Comparison of ENCODE assay signal across 27 cellular contexts in genomic region chr14:102229739-102230092, GRCh38.
"Had no signal": no experiment of that assay in that cellular context is flagged by ENCODE, and none has a peak within 500 bp of the region (broad histone marks: within the 10 kb centered on the region; RNA-seq: fewer than 3 reads in every experiment).

No MANE protein-coding gene starts in this region.

- H3K4me3 Mint-ChIP-seq: dendritic cell treated with granulocyte-macrophage colony-stimulating factor and Interleukin-4, amounts not matched to agents 40 ng/mL and 50 ng/mL, for 4 days; immature natural killer cell; mesothelial cell of epicardium had no signal

- ATAC-seq: esophagus mucosa, gastrocnemius medialis, heart left ventricle, left colon, left lobe of liver, lower lobe of right lung, mucosa of descending colon had no signal

- H3K4me2 ChIP-seq: hepatocyte had no signal

- H3K27me3 ChIP-seq: colonic mucosa, esophagus squamous epithelium, gastrocnemius medialis, heart left ventricle, hepatocyte had no signal

- H3K4me3 ChIP-seq: colonic mucosa, esophagus squamous epithelium, gastrocnemius medialis, heart left ventricle, hepatocyte, left ventricle myocardium inferior, lower lobe of right lung, mucosa of descending colon had no signal

- H3K27ac ChIP-seq: colonic mucosa, epithelial cell of prostate, esophagus squamous epithelium, gastrocnemius medialis, heart left ventricle, hepatocyte, left ventricle myocardium inferior, lower lobe of right lung had no signal

- FAIRE-seq: endometrium, kidney had no signal

- H3K9me3 ChIP-seq: colonic mucosa, esophagus squamous epithelium, gastrocnemius medialis, heart left ventricle, left ventricle myocardium inferior, lower lobe of right lung, mucosa of descending colon had no signal

- H2AFZ ChIP-seq: hepatocyte had no signal

- H3K36me3 ChIP-seq: colonic mucosa, gastrocnemius medialis had no signal

- H3K27ac Mint-ChIP-seq: dendritic cell treated with granulocyte-macrophage colony-stimulating factor and Interleukin-4, amounts not matched to agents 40 ng/mL and 50 ng/mL, for 4 days; immature natural killer cell; mesothelial cell of epicardium had no signal

- H3K79me2 ChIP-seq: hepatocyte had no signal

- DNase-seq: colonic mucosa; cortex of kidney; effector CD4-positive, alpha-beta T cell; effector memory CD4-positive, alpha-beta T cell; erythroblast; esophagus squamous epithelium; foreskin fibroblast; foreskin melanocyte; gastrocnemius medialis; heart left ventricle; hypothalamus; immature natural killer cell; islet precursor cell; kidney glomerular epithelial cell; left colon; left ventricle myocardium inferior; lower lobe of right lung; mesenchymal stem cell; mucosa of descending colon had no signal

- H3K4me1 ChIP-seq: colonic mucosa, esophagus squamous epithelium, gastrocnemius medialis, lower lobe of right lung had no signal

- H3K27me3 Mint-ChIP-seq: dendritic cell treated with granulocyte-macrophage colony-stimulating factor and Interleukin-4, amounts not matched to agents 40 ng/mL and 50 ng/mL, for 4 days had no signal

- H3K9me3 Mint-ChIP-seq: dendritic cell treated with granulocyte-macrophage colony-stimulating factor and Interleukin-4, amounts not matched to agents 40 ng/mL and 50 ng/mL, for 4 days; immature natural killer cell; mesothelial cell of epicardium had no signal
